ENCODE assay signal across 22 cellular contexts in genomic region chr10:78927257-78927995, GRCh38.
A peak's percentile ranks its signal among the peaks of the same experiment; 100 is the strongest.
DNase-seq lines count a peak whose midpoint lies in the region; ATAC-seq, FAIRE-seq and TF ChIP-seq lines count a peak whose summit lies in the region.
"Had no signal": no experiment of that assay in that cellular context is flagged by ENCODE, and none has a peak within 500 bp of the region (broad histone marks: within the 10 kb centered on the region; RNA-seq: fewer than 3 reads in every experiment).

No MANE protein-coding gene starts in this region.

- in situ Hi-C loops in K562 (cut with MboI), result no loop called here

- POLR2A ChIA-PET in HCT116 (lab: Charles Lee) (no interaction called here), K562 (lab: Yijun Ruan, JAX) (interaction anchor here (1.1 to 1.3 kb wide), 3 partner anchors 11 to 19 kb away, joined by 3 to 6 read pairs (median 4); no protein-coding TSS in a partner anchor)

- H3K9me1 ChIP-seq in K562 (ENCODE audit: control insufficient read depth, insufficient read depth, low read length), result no peaks in the 10 kb centered on the region

- intact Hi-C loops in HCT116 (cut with micrococcal nuclease) (loop anchor here (5.0 kb wide), 1 partner anchor 140 kb away; the partner anchor contains the start of gene ZMIZ1), K562 (cut with micrococcal nuclease) (no loop called here)

- H3K27me3 ChIP-seq in HCT116 (ENCODE audit: insufficient read depth, low read length) (no peaks in the 10 kb centered on the region), K562 (ENCODE audit: control insufficient read depth in 2 of 2, insufficient read depth in 2 of 2, low read length in 2 of 2) (peaks cover 26 to 68% of the 10 kb centered on the region in 2 experiments), smooth muscle cell (ENCODE audit: low read depth) (no peaks in the 10 kb centered on the region)
- H3K27me3 ChIP-seq: BE2C, brain microvascular endothelial cell, testis had no signal

- TF ChIP-seq EP300 in K562 (IDR thresholded peaks at IDR 0.05; ENCODE audit: low read length), result no peak

- H3K9me3 ChIP-seq in HCT116 (ENCODE audit: control insufficient read depth in 1 of 2, insufficient read depth in 1 of 2, low read depth in 1 of 2, low read length in 2 of 2) (no peaks in the 10 kb centered on the region), K562 (replicated peaks; ENCODE audit: control insufficient read depth, insufficient read depth, low read depth, low read length) (no peaks in the 10 kb centered on the region), smooth muscle cell (replicated peaks; ENCODE audit: low read depth) (no peaks in the 10 kb centered on the region)
- H3K9me3 ChIP-seq: BE2C, psoas muscle, testis had no signal

- H3K4me2 ChIP-seq in HCT116 (ENCODE audit: low read length) (peak overlapping the region; percentile 63), K562 (ENCODE audit: insufficient read depth, low read length) (no peak overlapping the region), smooth muscle cell (peak overlapping the region; percentile 66)

- TF ChIP-seq RAD21 in HCT116 (IDR thresholded peaks at IDR 0.05; ENCODE audit: low read depth), result peak; percentile 61
- TF ChIP-seq RAD21 in K562 (CRISPR knock-in tag; conservative IDR thresholded peaks at IDR 0.05 in 1 of 2, IDR thresholded peaks at IDR 0.05 in 1 of 2), result no peak

- H3K79me2 ChIP-seq in HCT116 (ENCODE audit: insufficient read depth, low read length), result no peaks in the 10 kb centered on the region
- H3K79me2 ChIP-seq in K562 (ENCODE audit: control insufficient read depth, insufficient read depth, low read length), result no peaks in the 10 kb centered on the region
- no peaks in the 10 kb centered on the region for H3K79me2 ChIP-seq in smooth muscle cell (ENCODE audit: low read depth)

- no peak overlapping the region for H3K9ac ChIP-seq in HCT116 (ENCODE audit: low read length)
- H3K9ac ChIP-seq in K562 (ENCODE audit: insufficient read depth in 1 of 2, low read depth in 2 of 2, low read length in 2 of 2), result no peak overlapping the region
- no peak overlapping the region for H3K9ac ChIP-seq in smooth muscle cell (ENCODE audit: low read depth)

- DNase-seq in HCT116 (ENCODE audit: low read depth, low spot score) (peak; percentile 68), NCI-H345 treated with DMSO at 0.1 percent for 48 hours (lab: John Stamatoyannopoulos, UW; ENCODE audit: unreplicated experiment) (peak; percentile 36), K562 (ENCODE audit: extremely low read depth in 1 of 4, low spot score in 3 of 4) (no peak), smooth muscle cell (lab: John Stamatoyannopoulos, UW; ENCODE audit: unreplicated experiment) (no peak), foreskin fibroblast (no peak), NCI-H524 treated with DMSO at 0.1 percent for 48 hours (lab: John Stamatoyannopoulos, UW) (no peak), globus pallidus (ENCODE audit: low spot score) (no peak)
- DNase-seq: activated CD8-positive, alpha-beta memory T cell treated with anti-CD3 and anti-CD28 coated beads for 24 hours; BE2C; brain microvascular endothelial cell; cortex of kidney; foreskin melanocyte; GF-D8; HCEC 1CT; left cardiac atrium; NCI-H1930; NCI-H748 treated with DMSO at 0.1 percent for 48 hours; nephron progenitor cell; psoas muscle; testis had no signal

- BruUV-seq in HCT116 (replicated peaks; lab: Mats Ljungman, UMichigan) (no TSS peak), K562 (replicated peaks; lab: Mats Ljungman, UMichigan) (no TSS peak)

- no peak for FAIRE-seq in K562 (lab: Jason Lieb, UNC)
- FAIRE-seq: D721Med, GM12878 had no signal

- H2AFZ ChIP-seq in HCT116 (ENCODE audit: low read depth, low read length, poor library complexity, severe bottlenecking) (peak overlapping the region; percentile 73), K562 (ENCODE audit: low read depth, low read length) (no peak overlapping the region), smooth muscle cell (ENCODE audit: low read depth) (no peak overlapping the region)

- RAD21 ChIA-PET in HCT116 (lab: Charles Lee; ENCODE audit: low non-redundant PET in 1 of 2, low total read pairs in 2 of 2, uncharacterized antibody in 2 of 2, unreplicated experiment in 2 of 2), result no interaction called here

- peak in 1 of 3 experiments; percentile 11; a peak in 1 of 6 replicates for TF ChIP-seq CTCF in HCT116 (IDR thresholded peaks at IDR 0.05 in 2 of 3, conservative IDR thresholded peaks at IDR 0.05 in 1 of 3; ENCODE audit: borderline replicate concordance in 1 of 3, insufficient read depth in 1 of 3, low read depth in 2 of 3, low read length in 2 of 3)
- no peak for TF ChIP-seq CTCF in K562 (IDR thresholded peaks at IDR 0.05 in 2 of 3, conservative IDR thresholded peaks at IDR 0.05 in 1 of 3; ENCODE audit: insufficient read depth in 2 of 3, low read depth in 1 of 3, low read length in 3 of 3)
- TF ChIP-seq CTCF in smooth muscle cell (IDR thresholded peaks at IDR 0.05; ENCODE audit: borderline replicate concordance, insufficient read depth, poor library complexity, severe bottlenecking), result no peak
- no peak for TF ChIP-seq CTCF in foreskin fibroblast (IDR thresholded peaks at IDR 0.05; ENCODE audit: low read depth, low read length)

- H3K4me3 ChIP-seq in HCT116 (replicated peaks in 1 of 2; ENCODE audit: low read depth in 1 of 2, low read length in 2 of 2) (no peak overlapping the region), K562 (no peak overlapping the region), smooth muscle cell (no peak overlapping the region), foreskin fibroblast (ENCODE audit: low read depth in 1 of 2, low read length in 2 of 2) (no peak overlapping the region)
- H3K4me3 ChIP-seq: GM12878, psoas muscle, testis had no signal

- peak; percentile 92 for ATAC-seq in HCT116
- ATAC-seq in K562, result no peak
- ATAC-seq: GM12878, left cardiac atrium, psoas muscle had no signal

- WGBS in K562 (ENCODE audit: insufficient coverage, low coverage, missing lambda C conversion rate), result 4% methylated on average over 11 of the region's 11 CpGs
- 69% methylated on average over 11 of the region's 11 CpGs for WGBS in smooth muscle cell (ENCODE audit: low lambda C conversion rate)

- H3F3A ChIP-seq in smooth muscle cell (ENCODE audit: low read depth), result peaks cover 27% of the 10 kb centered on the region

- peaks cover 22 to 59% of the 10 kb centered on the region in 2 experiments for H3K4me1 ChIP-seq in HCT116 (ENCODE audit: control insufficient read depth in 1 of 2, insufficient read depth in 2 of 2, low read length in 2 of 2)
- peaks cover 5 to 10% of the 10 kb centered on the region in 2 experiments; a peak in 3 of 5 replicates for H3K4me1 ChIP-seq in K562 (replicated peaks in 1 of 2; ENCODE audit: control insufficient read depth in 2 of 2, insufficient read depth in 2 of 2, low read length in 2 of 2)
- peaks cover 18% of the 10 kb centered on the region for H3K4me1 ChIP-seq in smooth muscle cell (ENCODE audit: low read depth)
- H3K4me1 ChIP-seq: psoas muscle had no signal

- H4K20me1 ChIP-seq in HCT116 (ENCODE audit: insufficient read depth) (no peaks in the 10 kb centered on the region), K562 (replicated peaks; ENCODE audit: control insufficient read depth, insufficient read depth, low read length) (peaks cover 20% of the 10 kb centered on the region), smooth muscle cell (ENCODE audit: low read depth) (no peaks in the 10 kb centered on the region)

- no peak for TF ChIP-seq POLR2A in HCT116 (IDR thresholded peaks at IDR 0.05; ENCODE audit: borderline replicate concordance, extremely low read depth, insufficient read depth, insufficient read length)
- TF ChIP-seq POLR2A in K562 (conservative IDR thresholded peaks at IDR 0.05), result no peak

- H3K36me3 ChIP-seq in HCT116 (ENCODE audit: control insufficient read depth in 1 of 2, insufficient read depth in 2 of 2, low read length in 2 of 2) (no peaks in the 10 kb centered on the region), K562 (ENCODE audit: control insufficient read depth, insufficient read depth, low read length) (no peaks in the 10 kb centered on the region), smooth muscle cell (ENCODE audit: low read depth) (no peaks in the 10 kb centered on the region)
- H3K36me3 ChIP-seq: BE2C, brain microvascular endothelial cell had no signal

- CTCF ChIA-PET in HCT116 (lab: Charles Lee) (no interaction called here), K562 (lab: Yijun Ruan, JAX; ENCODE audit: low intra/inter-chr PET ratio) (no interaction called here)

- no peaks in the 10 kb centered on the region for H3K9me2 ChIP-seq in HCT116 (ENCODE audit: insufficient read depth)

- H3K27ac ChIP-seq in HCT116 (ENCODE audit: low read depth, low read length) (no peak overlapping the region), K562 (ENCODE audit: extremely low read depth, low read depth, low read length) (no peak overlapping the region), smooth muscle cell (ENCODE audit: low read depth) (peak overlapping the region; percentile 60)
- H3K27ac ChIP-seq: brain microvascular endothelial cell, psoas muscle, testis had no signal

TF ChIP-seq in HCT116, 20 proteins besides CTCF, POLR2A, EP300 and RAD21 (continues in another document):
- TF ChIP-seq EZH2 (IDR thresholded peaks at IDR 0.05) (no peak), CBX3 (IDR thresholded peaks at IDR 0.05; ENCODE audit: low read depth) (peak; percentile 68; the same call in 1 of the 2 replicates), CEBPB (IDR thresholded peaks at IDR 0.05; ENCODE audit: low read depth) (no peak), EGR1 (IDR thresholded peaks at IDR 0.05; ENCODE audit: low read depth) (no peak), SIN3A (IDR thresholded peaks at IDR 0.05; ENCODE audit: low read depth) (peak; percentile 37; the same call in 1 of the 2 replicates), YY1 (IDR thresholded peaks at IDR 0.05; ENCODE audit: extremely low read depth, insufficient replicate concordance, low read depth, low read length) (peak; percentile 61), ZFX (IDR thresholded peaks at IDR 0.05) (no peak), SP1 (IDR thresholded peaks at IDR 0.05; ENCODE audit: low read depth) (peak; percentile 87)

TF ChIP-seq in K562, 482 proteins besides CTCF, POLR2A, EP300 and RAD21:
- TF ChIP-seq EZH2 (IDR thresholded peaks at IDR 0.05; ENCODE audit: borderline replicate concordance, low read depth, low read length), result no peak
- TF ChIP-seq ATF1 (CRISPR knock-in tag; IDR thresholded peaks at IDR 0.05), result 0 out of 2 replicates have a peak, but pooled peaks have one; percentile 4
- no peak for TF ChIP-seq ATF1 (tag; IDR thresholded peaks at IDR 0.05)

Comparison
In these comparisons a context has a peak if more than half of its experiments do, and no peak if none do; other contexts are left out.
1. DNase-seq: peak in HCT116 (single experiment) and NCI-H345 treated with DMSO at 0.1 percent for 48 hours (single experiment); none in K562 (0 of 4), smooth muscle cell (single experiment), foreskin fibroblast (0 of 2), NCI-H524 treated with DMSO at 0.1 percent for 48 hours (single experiment) and globus pallidus (single experiment).
2. Of the 22 proteins assayed by ChIP-seq in both K562 and HCT116: peak only in K562: none; only in HCT116: CBX3, FOSL1, JUND, MAX, POLR2AphosphoS5, RAD21 and 4 more; in both: none; in neither: 11; mixed calls (peak in some experiments, not most) for 1.